In genomic region chr19:55254625-55254977, GRCh38 we compare ENCODE assay signal across 11 cellular contexts. TPM values are rescaled to one million over a fixed set of nuclear protein-coding genes. Genes with fewer than 3 reads are reported as not detected.
A peak's percentile ranks its signal among the peaks of the same experiment; 100 is the strongest.
DNase-seq lines count a peak whose midpoint lies in the region; ATAC-seq and TF ChIP-seq lines count a peak whose summit lies in the region.
"Had no signal": no experiment of that assay in that cellular context is flagged by ENCODE, and none has a peak within 500 bp of the region (broad histone marks: within the 10 kb centered on the region; RNA-seq: fewer than 3 reads in every experiment).

No MANE protein-coding gene starts in this region.

- H3K27ac Mint-ChIP-seq in activated naive CD8-positive, alpha-beta T cell treated with anti-CD3 and anti-CD28 coated beads, Interleukin-2, amount 50 U/mL, for 24 hours, result peak overlapping the region; percentile 99

- no peak for ATAC-seq in left cardiac atrium
- ATAC-seq in activated naive CD8-positive, alpha-beta T cell treated with anti-CD3 and anti-CD28 coated beads, Interleukin-2, amount 50 U/mL, for 24 hours, result no peak
- no peak for ATAC-seq in omental fat pad (ENCODE audit: low FRiP score)
- ATAC-seq: left ventricle myocardium superior had no signal

- H3K9ac ChIP-seq in mucosa of rectum (ENCODE audit: low read depth in 1 of 2, low read length in 2 of 2), result peak overlapping the region; percentile 52 to 75

- peak overlapping the region; percentile 95 for H3K4me3 Mint-ChIP-seq in activated naive CD8-positive, alpha-beta T cell treated with anti-CD3 and anti-CD28 coated beads, Interleukin-2, amount 50 U/mL, for 24 hours

- H3K9me3 Mint-ChIP-seq in activated naive CD8-positive, alpha-beta T cell treated with anti-CD3 and anti-CD28 coated beads, Interleukin-2, amount 50 U/mL, for 24 hours, result no peaks in the 10 kb centered on the region

- no peaks in the 10 kb centered on the region for H3K36me3 ChIP-seq in left ventricle myocardium inferior
- H3K36me3 ChIP-seq in mucosa of rectum (ENCODE audit: control insufficient read depth in 2 of 2, insufficient read depth in 2 of 2, low read length in 2 of 2), result no peaks in the 10 kb centered on the region

- peak overlapping the region; percentile 59 for H3K27ac ChIP-seq in left ventricle myocardium inferior (replicated peaks)
- peak overlapping the region; percentile 59 to 87 for H3K27ac ChIP-seq in mucosa of rectum (ENCODE audit: low read depth in 2 of 2, low read length in 2 of 2)

- peaks cover 73% of the 10 kb centered on the region for H3K4me1 Mint-ChIP-seq in activated naive CD8-positive, alpha-beta T cell treated with anti-CD3 and anti-CD28 coated beads, Interleukin-2, amount 50 U/mL, for 24 hours

- H3K27me3 ChIP-seq in left ventricle myocardium inferior (ENCODE audit: low read depth) (no peaks in the 10 kb centered on the region), mucosa of rectum (ENCODE audit: control insufficient read depth in 2 of 2, insufficient read depth in 2 of 2, low read length in 2 of 2) (no peaks in the 10 kb centered on the region)

- no peaks in the 10 kb centered on the region for H3K27me3 Mint-ChIP-seq in activated naive CD8-positive, alpha-beta T cell treated with anti-CD3 and anti-CD28 coated beads, Interleukin-2, amount 50 U/mL, for 24 hours

- intact Hi-C loops in left ventricle myocardium inferior (cut with micrococcal nuclease) (no loop called here), left cardiac atrium (cut with DNase I) (no loop called here)

- TF ChIP-seq CTCF in left ventricle myocardium inferior (IDR thresholded peaks at IDR 0.05; ENCODE audit: borderline replicate concordance) (no peak), omental fat pad (IDR thresholded peaks at IDR 0.05) (no peak)

- H3K9me3 ChIP-seq in left ventricle myocardium inferior (replicated peaks) (no peaks in the 10 kb centered on the region), mucosa of rectum (ENCODE audit: control insufficient read depth in 2 of 2, low read length in 2 of 2) (no peaks in the 10 kb centered on the region)

- H3K4me3 ChIP-seq in left ventricle myocardium inferior, result peak overlapping the region; percentile 43
- H3K4me3 ChIP-seq in mucosa of rectum (ENCODE audit: low read length in 2 of 2), result peak overlapping the region; percentile 38 to 84

- H3K36me3 Mint-ChIP-seq in activated naive CD8-positive, alpha-beta T cell treated with anti-CD3 and anti-CD28 coated beads, Interleukin-2, amount 50 U/mL, for 24 hours (ENCODE audit: low read depth), result peaks cover 49% of the 10 kb centered on the region

- DNase-seq in left ventricle myocardium inferior, result no peak
- no peak for DNase-seq in left cardiac atrium
- no peak for DNase-seq in activated naive CD8-positive, alpha-beta T cell treated with anti-CD3 and anti-CD28 coated beads, Interleukin-2, amount 50 U/mL, for 24 hours
- DNase-seq in activated CD4-positive, CD25-positive, alpha-beta regulatory T cell (lab: John Stamatoyannopoulos, UW), result no peak
- no peak for DNase-seq in omental fat pad (ENCODE audit: low spot score)
- DNase-seq in anterior cingulate cortex (lab: John Stamatoyannopoulos, UW), result no peak
- DNase-seq in SW 1271 (lab: John Stamatoyannopoulos, UW), result no peak
- DNase-seq: COR-L47, left ventricle myocardium superior, NCI-H2081 had no signal

- peaks cover 90% of the 10 kb centered on the region for H3K4me1 ChIP-seq in left ventricle myocardium inferior
- H3K4me1 ChIP-seq in mucosa of rectum (ENCODE audit: control insufficient read depth in 2 of 2, insufficient read depth in 2 of 2, low read length in 2 of 2), result peaks cover 52 to 60% of the 10 kb centered on the region in 2 donors

RNA-seq across cellular contexts. Expression of gene PPP6R1, which starts 4.2 kb away (rescaled TPM):
- total RNA-seq in left ventricle myocardium inferior (39.8 TPM), left cardiac atrium (10 to 100 TPM; 37.8 to 42.4 TPM), omental fat pad (10 to 100 TPM; 27.8 to 43.6 (median 35.5) TPM)

RNA-seq across cellular contexts. Expression of gene HSPBP1, which starts 25.3 kb away (rescaled TPM):
- total RNA-seq in left ventricle myocardium inferior (29.0 TPM), left cardiac atrium (10 to 100 TPM; 26.4 to 35.8 TPM), omental fat pad (10 to 100 TPM; 19.5 to 25.9 (median 21.2) TPM)

RNA-seq across cellular contexts. Expression of gene TMEM86B, which starts 26.0 kb away (rescaled TPM):
- total RNA-seq in left ventricle myocardium inferior (2.1 TPM), left cardiac atrium (1 to 10 TPM; 1.2 to 1.4 TPM), omental fat pad (1 to 10 TPM in 3 of 4 donors, under 1 TPM in 1; 0.65 to 3.5 (median 2.5) TPM)

RNA-seq across cellular contexts. Expression of gene BRSK1, which starts 29.2 kb away (rescaled TPM):
- total RNA-seq in left ventricle myocardium inferior, result 3.0 TPM
- 10 to 100 TPM in 1 of 2 donors, 1 to 10 TPM in 1; 9.1 to 19.5 TPM for total RNA-seq in left cardiac atrium
- 1 to 10 TPM in 1 of 4 donors, under 1 TPM in 1, not detected in 2; 0.19 to 2.1 TPM for total RNA-seq in omental fat pad

RNA-seq across cellular contexts. Expression of gene PTPRH, which starts 45.3 kb away (rescaled TPM):
- total RNA-seq in left ventricle myocardium inferior, result 1.1 TPM
- total RNA-seq in left cardiac atrium, result 1 to 10 TPM in 1 of 2 donors, under 1 TPM in 1; 0.74 to 1.5 TPM
- total RNA-seq in omental fat pad, result 1 to 10 TPM; 1.4 to 9.8 (median 5.5) TPM
